Comparison of ENCODE assay signal across 1 cellular context in the genomic region with DNA sequence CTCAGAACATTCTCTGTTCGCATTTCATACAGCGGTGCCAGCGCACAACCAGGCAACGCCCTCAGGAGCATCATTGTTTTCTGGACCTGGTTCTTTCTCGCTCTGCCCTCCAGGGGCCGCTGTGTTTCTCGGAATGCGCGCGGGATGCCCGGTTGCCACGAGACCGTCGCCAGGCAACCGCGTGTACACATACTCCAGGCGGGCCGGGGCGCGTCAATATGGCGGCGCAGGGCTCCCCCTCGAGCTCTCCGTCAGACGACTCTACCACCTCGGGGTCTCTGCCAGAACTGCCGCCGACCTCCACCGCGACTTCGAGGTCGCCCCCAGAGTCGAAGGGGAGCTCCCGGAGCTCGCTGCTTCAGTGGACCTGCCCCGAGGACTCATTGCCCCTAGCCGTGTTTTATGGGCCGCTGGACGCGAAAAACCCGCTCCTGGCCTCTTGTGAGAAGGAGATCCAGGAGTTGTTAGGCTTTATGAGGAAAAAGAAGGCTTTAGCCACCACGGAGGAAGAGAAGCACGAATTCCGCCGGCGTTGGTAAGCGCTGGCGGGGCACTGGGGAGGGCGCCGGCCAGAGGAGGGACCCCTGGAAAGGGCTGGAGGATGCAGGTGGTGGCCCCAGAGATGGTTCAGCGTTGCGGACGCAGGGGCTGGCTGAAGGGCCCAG.
TF ChIP-seq lines count a peak whose summit lies in the region.

A gene with protein sequence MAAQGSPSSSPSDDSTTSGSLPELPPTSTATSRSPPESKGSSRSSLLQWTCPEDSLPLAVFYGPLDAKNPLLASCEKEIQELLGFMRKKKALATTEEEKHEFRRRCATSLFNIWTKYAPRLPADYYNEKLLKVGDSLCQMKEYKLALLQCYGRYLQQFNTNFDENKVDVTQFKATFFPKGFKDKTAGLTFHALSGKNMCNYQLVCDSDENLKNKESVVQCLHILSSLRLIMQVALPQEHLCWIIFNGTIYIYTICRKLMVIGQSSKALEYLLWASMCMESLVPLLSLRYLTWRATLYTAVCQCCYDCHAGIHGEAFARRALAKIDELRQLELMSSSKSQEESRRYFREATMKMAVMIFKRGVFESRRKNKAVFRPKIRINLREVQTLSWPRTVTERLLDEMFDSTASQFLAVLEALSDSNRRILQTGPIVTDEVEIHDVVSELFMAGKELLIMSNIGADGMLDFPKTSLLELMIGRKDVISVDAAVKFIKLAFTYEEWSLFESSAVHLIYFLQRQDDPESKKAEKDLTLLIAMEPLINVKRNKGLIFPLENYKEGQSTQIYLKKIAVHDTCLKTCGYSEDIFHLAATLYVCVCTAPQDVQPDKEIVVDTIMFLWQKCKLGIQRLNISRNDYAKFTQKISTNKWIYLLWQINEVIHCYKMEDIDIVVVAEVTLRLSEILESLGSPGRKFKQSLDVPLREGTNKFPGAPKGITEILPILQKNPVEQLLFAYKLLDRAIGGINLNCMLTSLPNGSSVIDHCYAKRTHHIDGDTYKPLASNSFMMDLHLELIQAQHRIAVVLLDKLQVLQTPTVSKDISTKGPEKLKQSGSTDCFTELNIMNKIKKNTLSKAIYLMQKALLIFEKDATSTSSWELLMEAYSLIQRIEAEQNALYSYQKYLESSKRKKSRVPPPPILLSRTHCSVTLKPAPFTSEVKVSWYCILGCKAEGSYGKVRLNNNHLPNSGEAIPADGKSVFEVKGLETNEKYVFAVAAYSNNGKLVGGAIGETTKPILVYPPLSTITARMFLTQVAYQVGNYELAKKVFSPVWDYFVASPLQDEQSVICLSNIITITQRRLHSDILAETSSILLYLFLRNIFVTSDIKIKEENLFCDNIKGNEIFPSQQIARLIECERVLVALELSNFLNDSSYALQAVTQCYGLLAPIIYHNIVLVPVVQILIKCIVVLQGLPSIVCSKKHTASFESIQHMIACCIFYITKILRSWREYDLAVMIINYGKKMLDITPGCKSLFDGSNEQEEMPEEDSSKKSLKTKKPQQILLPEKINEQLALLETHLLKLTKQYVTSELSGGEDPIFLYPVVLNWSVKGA (N-terminal part only) (plus strand): TSS at position 186 of the 665 bp plus-strand sequence. CDS start 33 bp downstream, at position 219.

TF ChIP-seq in GM12878, 131 proteins besides CTCF, POLR2A, EP300 and RAD21 (continued from another document and continues in another):
- TF ChIP-seq POLR2AphosphoS5 (IDR thresholded peaks at IDR 0.05; ENCODE audit: low read length), result no peak
- TF ChIP-seq TARDBP (IDR thresholded peaks at IDR 0.05; ENCODE audit: borderline replicate concordance), result no peak
- peak; percentile 98 for TF ChIP-seq SIN3A (IDR thresholded peaks at IDR 0.05; ENCODE audit: low read depth, low read length)
- TF ChIP-seq WRNIP1 (IDR thresholded peaks at IDR 0.05; ENCODE audit: borderline replicate concordance, low read depth, low read length), result no peak
- TF ChIP-seq, protein P1, sequence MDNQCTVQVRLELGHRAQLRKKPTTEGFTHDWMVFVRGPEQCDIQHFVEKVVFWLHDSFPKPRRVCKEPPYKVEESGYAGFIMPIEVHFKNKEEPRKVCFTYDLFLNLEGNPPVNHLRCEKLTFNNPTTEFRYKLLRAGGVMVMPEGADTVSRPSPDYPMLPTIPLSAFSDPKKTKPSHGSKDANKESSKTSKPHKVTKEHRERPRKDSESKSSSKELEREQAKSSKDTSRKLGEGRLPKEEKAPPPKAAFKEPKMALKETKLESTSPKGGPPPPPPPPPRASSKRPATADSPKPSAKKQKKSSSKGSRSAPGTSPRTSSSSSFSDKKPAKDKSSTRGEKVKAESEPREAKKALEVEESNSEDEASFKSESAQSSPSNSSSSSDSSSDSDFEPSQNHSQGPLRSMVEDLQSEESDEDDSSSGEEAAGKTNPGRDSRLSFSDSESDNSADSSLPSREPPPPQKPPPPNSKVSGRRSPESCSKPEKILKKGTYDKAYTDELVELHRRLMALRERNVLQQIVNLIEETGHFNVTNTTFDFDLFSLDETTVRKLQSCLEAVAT (IDR thresholded peaks at IDR 0.05), result no peak
- TF ChIP-seq HCFC1 (IDR thresholded peaks at IDR 0.05; ENCODE audit: low read length), result peak; percentile 55
- TF ChIP-seq CBFB (IDR thresholded peaks at IDR 0.05; ENCODE audit: low read depth), result no peak
- 0 out of 2 replicates have a peak, but pooled peaks have one; percentile 30 for TF ChIP-seq RFX5 (IDR thresholded peaks at IDR 0.05; ENCODE audit: low read depth, low read length)
- peak; percentile 80 for TF ChIP-seq MEF2B (IDR thresholded peaks at IDR 0.05; ENCODE audit: partially characterized antibody, poor library complexity, severe bottlenecking)
- no peak for TF ChIP-seq SP1 (IDR thresholded peaks at IDR 0.05; ENCODE audit: low read depth, low read length)
- TF ChIP-seq MTA3 (IDR thresholded peaks at IDR 0.05; ENCODE audit: borderline replicate concordance, low read length), result no peak
- no peak for TF ChIP-seq USF2 (IDR thresholded peaks at IDR 0.05; ENCODE audit: borderline replicate concordance, low read depth, low read length)
- TF ChIP-seq, protein P2, sequence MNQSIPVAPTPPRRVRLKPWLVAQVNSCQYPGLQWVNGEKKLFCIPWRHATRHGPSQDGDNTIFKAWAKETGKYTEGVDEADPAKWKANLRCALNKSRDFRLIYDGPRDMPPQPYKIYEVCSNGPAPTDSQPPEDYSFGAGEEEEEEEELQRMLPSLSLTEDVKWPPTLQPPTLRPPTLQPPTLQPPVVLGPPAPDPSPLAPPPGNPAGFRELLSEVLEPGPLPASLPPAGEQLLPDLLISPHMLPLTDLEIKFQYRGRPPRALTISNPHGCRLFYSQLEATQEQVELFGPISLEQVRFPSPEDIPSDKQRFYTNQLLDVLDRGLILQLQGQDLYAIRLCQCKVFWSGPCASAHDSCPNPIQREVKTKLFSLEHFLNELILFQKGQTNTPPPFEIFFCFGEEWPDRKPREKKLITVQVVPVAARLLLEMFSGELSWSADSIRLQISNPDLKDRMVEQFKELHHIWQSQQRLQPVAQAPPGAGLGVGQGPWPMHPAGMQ (IDR thresholded peaks at IDR 0.05; ENCODE audit: borderline replicate concordance), result no peak
- TF ChIP-seq EED (IDR thresholded peaks at IDR 0.05; ENCODE audit: low read depth), result no peak
- TF ChIP-seq, protein P3, sequence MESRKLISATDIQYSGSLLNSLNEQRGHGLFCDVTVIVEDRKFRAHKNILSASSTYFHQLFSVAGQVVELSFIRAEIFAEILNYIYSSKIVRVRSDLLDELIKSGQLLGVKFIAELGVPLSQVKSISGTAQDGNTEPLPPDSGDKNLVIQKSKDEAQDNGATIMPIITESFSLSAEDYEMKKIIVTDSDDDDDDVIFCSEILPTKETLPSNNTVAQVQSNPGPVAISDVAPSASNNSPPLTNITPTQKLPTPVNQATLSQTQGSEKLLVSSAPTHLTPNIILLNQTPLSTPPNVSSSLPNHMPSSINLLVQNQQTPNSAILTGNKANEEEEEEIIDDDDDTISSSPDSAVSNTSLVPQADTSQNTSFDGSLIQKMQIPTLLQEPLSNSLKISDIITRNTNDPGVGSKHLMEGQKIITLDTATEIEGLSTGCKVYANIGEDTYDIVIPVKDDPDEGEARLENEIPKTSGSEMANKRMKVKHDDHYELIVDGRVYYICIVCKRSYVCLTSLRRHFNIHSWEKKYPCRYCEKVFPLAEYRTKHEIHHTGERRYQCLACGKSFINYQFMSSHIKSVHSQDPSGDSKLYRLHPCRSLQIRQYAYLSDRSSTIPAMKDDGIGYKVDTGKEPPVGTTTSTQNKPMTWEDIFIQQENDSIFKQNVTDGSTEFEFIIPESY (IDR thresholded peaks at IDR 0.05), result no peak
- TF ChIP-seq SMC3 (IDR thresholded peaks at IDR 0.05; ENCODE audit: borderline replicate concordance, low read length), result peak; percentile 94
- no peak for TF ChIP-seq BCL3 (IDR thresholded peaks at IDR 0.05; ENCODE audit: borderline replicate concordance, insufficient read depth, low read depth, low read length, poor library complexity, severe bottlenecking)
- no peak for TF ChIP-seq RAD51 (IDR thresholded peaks at IDR 0.05)
- TF ChIP-seq CHD1 (IDR thresholded peaks at IDR 0.05; ENCODE audit: low read depth, low read length), result no peak
- no peak; the same call in 1 of the 2 replicates for TF ChIP-seq TBL1XR1 (IDR thresholded peaks at IDR 0.05; ENCODE audit: low read depth, low read length)
- TF ChIP-seq ZNF207 (IDR thresholded peaks at IDR 0.05; ENCODE audit: borderline replicate concordance), result no peak
- TF ChIP-seq STAT3 (IDR thresholded peaks at IDR 0.05; ENCODE audit: low read depth, low read length), result peak; percentile 85; the same call in 1 of the 2 replicates
- TF ChIP-seq ZSCAN29 (IDR thresholded peaks at IDR 0.05), result no peak
- TF ChIP-seq RUNX3 (IDR thresholded peaks at IDR 0.05; ENCODE audit: low read length), result no peak
- TF ChIP-seq GATAD2B (conservative IDR thresholded peaks at IDR 0.05; ENCODE audit: low read depth), result peak; percentile 50
- TF ChIP-seq TAF1 (IDR thresholded peaks at IDR 0.05; ENCODE audit: borderline replicate concordance, low read depth, low read length), result no peak
- TF ChIP-seq JUNB (IDR thresholded peaks at IDR 0.05), result no peak
- no peak for TF ChIP-seq ZNF622 (IDR thresholded peaks at IDR 0.05)
- TF ChIP-seq, protein P4, sequence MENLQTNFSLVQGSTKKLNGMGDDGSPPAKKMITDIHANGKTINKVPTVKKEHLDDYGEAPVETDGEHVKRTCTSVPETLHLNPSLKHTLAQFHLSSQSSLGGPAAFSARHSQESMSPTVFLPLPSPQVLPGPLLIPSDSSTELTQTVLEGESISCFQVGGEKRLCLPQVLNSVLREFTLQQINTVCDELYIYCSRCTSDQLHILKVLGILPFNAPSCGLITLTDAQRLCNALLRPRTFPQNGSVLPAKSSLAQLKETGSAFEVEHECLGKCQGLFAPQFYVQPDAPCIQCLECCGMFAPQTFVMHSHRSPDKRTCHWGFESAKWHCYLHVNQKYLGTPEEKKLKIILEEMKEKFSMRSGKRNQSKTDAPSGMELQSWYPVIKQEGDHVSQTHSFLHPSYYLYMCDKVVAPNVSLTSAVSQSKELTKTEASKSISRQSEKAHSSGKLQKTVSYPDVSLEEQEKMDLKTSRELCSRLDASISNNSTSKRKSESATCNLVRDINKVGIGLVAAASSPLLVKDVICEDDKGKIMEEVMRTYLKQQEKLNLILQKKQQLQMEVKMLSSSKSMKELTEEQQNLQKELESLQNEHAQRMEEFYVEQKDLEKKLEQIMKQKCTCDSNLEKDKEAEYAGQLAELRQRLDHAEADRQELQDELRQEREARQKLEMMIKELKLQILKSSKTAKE (IDR thresholded peaks at IDR 0.05; ENCODE audit: low read depth, poor library complexity, severe bottlenecking), result no peak
- TF ChIP-seq PAX5 (IDR thresholded peaks at IDR 0.05; ENCODE audit: borderline replicate concordance, low read depth, low read length), result no peak
- TF ChIP-seq NFIC (IDR thresholded peaks at IDR 0.05; ENCODE audit: low read depth, low read length), result no peak
- TF ChIP-seq ZNF592 (IDR thresholded peaks at IDR 0.05), result no peak
- TF ChIP-seq ZNF217 (IDR thresholded peaks at IDR 0.05), result no peak
- no peak; the same call in 1 of the 2 replicates for TF ChIP-seq ASH2L (IDR thresholded peaks at IDR 0.05; ENCODE audit: borderline replicate concordance, low read depth)
- no peak for TF ChIP-seq SREBF2 (IDR thresholded peaks at IDR 0.05; ENCODE audit: low read length)
- no peak for TF ChIP-seq NR2F1 (conservative IDR thresholded peaks at IDR 0.05)
